22 cellular contexts compared by ENCODE assay signal in the genomic region with DNA sequence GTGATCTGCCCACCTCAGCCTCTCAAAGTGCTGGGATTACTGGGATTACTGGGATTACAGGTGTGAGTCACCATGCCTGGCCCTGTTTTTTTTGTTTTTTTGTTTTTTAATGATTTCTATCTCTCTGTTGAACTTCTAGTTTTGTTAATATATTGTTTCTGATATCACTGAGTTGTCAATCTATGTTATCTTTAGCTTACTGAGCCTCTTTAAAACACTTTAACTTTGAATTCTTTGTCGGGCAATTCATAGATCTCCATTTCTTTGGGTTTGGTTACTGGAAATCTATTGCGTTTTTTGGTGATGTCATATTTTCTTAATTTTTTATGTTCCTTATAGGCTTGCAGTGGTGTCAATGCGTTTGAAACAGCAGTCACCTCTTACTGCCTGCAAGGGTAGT. TPM values are rescaled to one million over a fixed set of nuclear protein-coding genes. Genes with fewer than 3 reads are reported as not detected.
DNase-seq lines count a peak whose midpoint lies in the region; ATAC-seq and TF ChIP-seq lines count a peak whose summit lies in the region.
"Had no signal": no experiment of that assay in that cellular context is flagged by ENCODE, and none has a peak within 500 bp of the region (broad histone marks: within the 10 kb centered on the region; RNA-seq: fewer than 3 reads in every experiment).

No MANE protein-coding gene starts in this region.

- H3K27ac Mint-ChIP-seq in CD4-positive, CD25-positive, alpha-beta regulatory T cell = peak overlapping the region in 2 of 3 donors; percentile 5 to 25
- H3K27ac Mint-ChIP-seq in T-cell (peak overlapping the region; percentile 43 to 64), nephron progenitor cell (peak overlapping the region; percentile 20)
- H3K27ac Mint-ChIP-seq in stimulated activated effector memory CD8-positive, alpha-beta T cell treated with anti-CD3 and anti-CD28 coated beads, Interleukin-12 subunit alpha, Interleukin-12 subunit beta, amount 100 ng/mL, for 72 hours = peak overlapping the region; percentile 35
- H3K27ac Mint-ChIP-seq: CD14-positive monocyte had no signal

- H3K27me3 ChIP-seq in CD4-positive, CD25-positive, alpha-beta regulatory T cell (ENCODE audit: control insufficient read depth, insufficient read depth, low read length) = no peaks in the 10 kb centered on the region
- H3K27me3 ChIP-seq: BE2C; BLaER1 treated with 17β-estradiol and CSF1 and Interleukin-3, amounts not matched to agents 10 nM and 100 nM had no signal

- no peak overlapping the region for H3K27ac ChIP-seq in CD4-positive, CD25-positive, alpha-beta regulatory T cell (ENCODE audit: insufficient read depth, low read length, poor library complexity, severe bottlenecking)
- H3K27ac ChIP-seq: A549; BLaER1 treated with 17β-estradiol and CSF1 and Interleukin-3, amounts not matched to agents 10 nM and 100 nM had no signal

- CTCF ChIA-PET in T-cell (lab: Charles Lee) = interaction anchor here in 1 of 2 donors (0.6 to 2.1 kb wide), 2 partner anchors 27 to 29 kb away, joined by 3 to 8 read pairs; no protein-coding TSS in a partner anchor

- peaks cover 7 to 15% of the 10 kb centered on the region in 2 experiments for H3K9me3 ChIP-seq in CD4-positive, CD25-positive, alpha-beta regulatory T cell (ENCODE audit: control insufficient read depth in 2 of 2, low read length in 2 of 2)
- H3K9me3 ChIP-seq: BE2C, HAP-1 had no signal

- peaks cover 0 to 26% (median 6%) of the 10 kb centered on the region in 7 donors for H3K9me3 Mint-ChIP-seq in CD4-positive, CD25-positive, alpha-beta regulatory T cell
- H3K9me3 Mint-ChIP-seq in T-cell (peaks cover 9 to 30% (median 11%) of the 10 kb centered on the region in 3 donors), nephron progenitor cell (peaks cover 39% of the 10 kb centered on the region)
- peaks cover 19% of the 10 kb centered on the region for H3K9me3 Mint-ChIP-seq in stimulated activated effector memory CD8-positive, alpha-beta T cell treated with anti-CD3 and anti-CD28 coated beads, Interleukin-12 subunit alpha, Interleukin-12 subunit beta, amount 100 ng/mL, for 72 hours

- no peak overlapping the region for H3K4me3 Mint-ChIP-seq in CD4-positive, CD25-positive, alpha-beta regulatory T cell
- H3K4me3 Mint-ChIP-seq in T-cell = no peak overlapping the region
- H3K4me3 Mint-ChIP-seq in nephron progenitor cell = no peak overlapping the region
- no peak overlapping the region for H3K4me3 Mint-ChIP-seq in stimulated activated effector memory CD8-positive, alpha-beta T cell treated with anti-CD3 and anti-CD28 coated beads, Interleukin-12 subunit alpha, Interleukin-12 subunit beta, amount 100 ng/mL, for 72 hours
- H3K4me3 Mint-ChIP-seq: CD14-positive monocyte had no signal

- no peak for ATAC-seq in CD4-positive, CD25-positive, alpha-beta regulatory T cell (ENCODE audit: low read depth in 2 of 2)
- ATAC-seq in T-cell (replicated peaks in 1 of 4) (no peak), HG02763 (IDR thresholded peaks at IDR 0.05; ENCODE audit: unreplicated experiment) (no peak)
- no peak for ATAC-seq in stimulated activated effector memory CD8-positive, alpha-beta T cell treated with anti-CD3 and anti-CD28 coated beads, Interleukin-12 subunit alpha, Interleukin-12 subunit beta, amount 100 ng/mL, for 72 hours
- ATAC-seq: A549 had no signal

- H3K36me3 Mint-ChIP-seq in CD4-positive, CD25-positive, alpha-beta regulatory T cell = peaks cover 20% of the 10 kb centered on the region
- H3K36me3 Mint-ChIP-seq in T-cell (peaks cover 35% of the 10 kb centered on the region), nephron progenitor cell (ENCODE audit: low read depth) (peaks cover 39% of the 10 kb centered on the region)
- no peaks in the 10 kb centered on the region for H3K36me3 Mint-ChIP-seq in stimulated activated effector memory CD8-positive, alpha-beta T cell treated with anti-CD3 and anti-CD28 coated beads, Interleukin-12 subunit alpha, Interleukin-12 subunit beta, amount 100 ng/mL, for 72 hours

- no peaks in the 10 kb centered on the region for H3K4me1 ChIP-seq in CD4-positive, CD25-positive, alpha-beta regulatory T cell (ENCODE audit: control insufficient read depth, insufficient read depth, low read length, poor library complexity, severe bottlenecking)
- H3K4me1 ChIP-seq: A549, BE2C, HAP-1 had no signal

- H3K4me1 Mint-ChIP-seq in CD4-positive, CD25-positive, alpha-beta regulatory T cell = peaks cover 4 to 12% (median 9%) of the 10 kb centered on the region in 4 donors
- H3K4me1 Mint-ChIP-seq in T-cell (peaks cover 16 to 30% (median 18%) of the 10 kb centered on the region in 3 donors), nephron progenitor cell (no peaks in the 10 kb centered on the region)
- peaks cover 14% of the 10 kb centered on the region for H3K4me1 Mint-ChIP-seq in stimulated activated effector memory CD8-positive, alpha-beta T cell treated with anti-CD3 and anti-CD28 coated beads, Interleukin-12 subunit alpha, Interleukin-12 subunit beta, amount 100 ng/mL, for 72 hours
- H3K4me1 Mint-ChIP-seq: CD14-positive monocyte had no signal

- no peak overlapping the region for H3K4me3 ChIP-seq in CD4-positive, CD25-positive, alpha-beta regulatory T cell (ENCODE audit: low read depth, low read length)
- H3K4me3 ChIP-seq: A549; BLaER1 treated with 17β-estradiol and CSF1 and Interleukin-3, amounts not matched to agents 10 nM and 100 nM; HAP-1 had no signal

- POLR2A ChIA-PET in T-cell (lab: Charles Lee) = interaction anchor here in 1 of 2 donors (0.5 kb wide), 1 partner anchor 41 kb away, joined by 3 read pairs; no protein-coding TSS in a partner anchor

- peaks cover 9% of the 10 kb centered on the region for H3K27me3 Mint-ChIP-seq in CD4-positive, CD25-positive, alpha-beta regulatory T cell
- H3K27me3 Mint-ChIP-seq in T-cell (no peaks in the 10 kb centered on the region), nephron progenitor cell (ENCODE audit: low read depth, poor library complexity) (peaks cover 5% of the 10 kb centered on the region)
- H3K27me3 Mint-ChIP-seq: CD4-positive, alpha-beta memory T cell had no signal

- no peaks in the 10 kb centered on the region for H3K36me3 ChIP-seq in CD4-positive, CD25-positive, alpha-beta regulatory T cell (ENCODE audit: control insufficient read depth, insufficient read depth, low read length)
- H3K36me3 ChIP-seq: BE2C, HAP-1 had no signal

- no peak for DNase-seq in CD4-positive, CD25-positive, alpha-beta regulatory T cell
- DNase-seq in T-cell (no peak), nephron progenitor cell (no peak), HCEC 1CT (no peak), kidney tubule cell (ENCODE audit: low spot score) (no peak)
- DNase-seq in stimulated activated effector memory CD8-positive, alpha-beta T cell treated with anti-CD3 and anti-CD28 coated beads, Interleukin-12 subunit alpha, Interleukin-12 subunit beta, amount 100 ng/mL, for 72 hours (ENCODE audit: low spot score in 2 of 2) = no peak
- DNase-seq: 8988T; ACHN; AML-193; BE2C; Calu3; CD4-positive, alpha-beta memory T cell; COR-L47; DMS53; DMS79 treated with DMSO at 0.1 percent for 48 hours; GF-D8; GOT3 had no signal

- no peak for TF ChIP-seq CTCF in nephron progenitor cell (IDR thresholded peaks at IDR 0.05)

RNA-seq across cellular contexts. Expression of a gene that starts 9.2 kb away (rescaled TPM):
- total RNA-seq in CD4-positive, CD25-positive, alpha-beta regulatory T cell = 4.8 TPM
- 10 to 100 TPM; 15.8 to 22.2 (median 16.6) TPM for polyA plus RNA-seq in CD4-positive, CD25-positive, alpha-beta regulatory T cell
- 10 to 100 TPM; 11.9 to 80.4 (median 28.0) TPM for total RNA-seq in T-cell

RNA-seq across cellular contexts. Expression of a gene that starts 30.7 kb away (rescaled TPM):
- total RNA-seq in CD4-positive, CD25-positive, alpha-beta regulatory T cell = 132 TPM
- polyA plus RNA-seq in CD4-positive, CD25-positive, alpha-beta regulatory T cell = 100 to 1,000 TPM; 227 to 272 (median 261) TPM
- total RNA-seq in T-cell = 100 to 1,000 TPM; 162 to 189 (median 187) TPM
